8 cellular contexts compared by ENCODE assay signal in genomic region chr12:21941522-21942376, GRCh38. TPM values are rescaled to one million over a fixed set of nuclear protein-coding genes. Genes with fewer than 3 reads are reported as not detected.
DNase-seq lines count a peak whose midpoint lies in the region; ATAC-seq and TF ChIP-seq lines count a peak whose summit lies in the region.

No MANE protein-coding gene starts in this region.

- no peaks in the 10 kb centered on the region for H3K36me3 Mint-ChIP-seq in activated T-helper 1 cell treated with anti-CD3 and anti-CD28 coated beads, Interleukin-12 subunit alpha, Interleukin-12 subunit beta, Interleukin-2, Interleukin-4 antibody, amounts not matched to agents 30 ng/mL and 10 ng/mL and 1 ng/mL, durations not matched to agents 14 hours and 24 hours and 36 hours (ENCODE audit: low read depth)

- H4K20me1 ChIP-seq in PC-9 (ENCODE audit: insufficient read depth), result no peaks in the 10 kb centered on the region

- H3K4me3 Mint-ChIP-seq in activated T-helper 1 cell treated with anti-CD3 and anti-CD28 coated beads, Interleukin-12 subunit alpha, Interleukin-12 subunit beta, Interleukin-2, Interleukin-4 antibody, amounts not matched to agents 30 ng/mL and 10 ng/mL and 1 ng/mL, durations not matched to agents 14 hours and 24 hours and 36 hours, result peak overlapping the region; percentile 29

- peaks cover 17% of the 10 kb centered on the region for H3K4me1 Mint-ChIP-seq in activated T-helper 1 cell treated with anti-CD3 and anti-CD28 coated beads, Interleukin-12 subunit alpha, Interleukin-12 subunit beta, Interleukin-2, Interleukin-4 antibody, amounts not matched to agents 30 ng/mL and 10 ng/mL and 1 ng/mL, durations not matched to agents 14 hours and 24 hours and 36 hours (ENCODE audit: low read depth)

- H3K27me3 Mint-ChIP-seq in activated T-helper 1 cell treated with anti-CD3 and anti-CD28 coated beads, Interleukin-12 subunit alpha, Interleukin-12 subunit beta, Interleukin-2, Interleukin-4 antibody, amounts not matched to agents 30 ng/mL and 10 ng/mL and 1 ng/mL, durations not matched to agents 14 hours and 24 hours and 36 hours (ENCODE audit: insufficient read depth), result peaks cover 49% of the 10 kb centered on the region

- H3K9me3 Mint-ChIP-seq in activated T-helper 1 cell treated with anti-CD3 and anti-CD28 coated beads, Interleukin-12 subunit alpha, Interleukin-12 subunit beta, Interleukin-2, Interleukin-4 antibody, amounts not matched to agents 30 ng/mL and 10 ng/mL and 1 ng/mL, durations not matched to agents 14 hours and 24 hours and 36 hours, result peaks cover 3% of the 10 kb centered on the region

- BruUV-seq in PC-9 (replicated peaks; lab: Mats Ljungman, UMichigan), result no TSS peak

- TF ChIP-seq CTCF in PC-9 (conservative IDR thresholded peaks at IDR 0.05), result no peak

- H3K9me3 ChIP-seq in PC-9 (ENCODE audit: insufficient read depth, low read depth), result no peaks in the 10 kb centered on the region

- H3F3A ChIP-seq in PC-9 (ENCODE audit: insufficient read depth, low read depth), result no peaks in the 10 kb centered on the region

- H3K36me3 ChIP-seq in PC-9 (ENCODE audit: low read depth), result no peaks in the 10 kb centered on the region

- ATAC-seq in left cardiac atrium (peak; percentile 82 to 87), esophagus mucosa (no peak)

- H3K4me1 ChIP-seq in PC-9 (replicated peaks; ENCODE audit: insufficient read depth), result no peaks in the 10 kb centered on the region

- H2AFZ ChIP-seq in PC-9, result no peak overlapping the region

- no peak overlapping the region for H3K27ac ChIP-seq in PC-9

- no peak overlapping the region for H3K4me2 ChIP-seq in PC-9

- H3K4me3 ChIP-seq in GM08714 (ENCODE audit: low read length) (peak overlapping the region; percentile 29; the same call in 1 of the 2 replicates), PC-9 (no peak overlapping the region)

- DNase-seq in activated T-helper 1 cell treated with anti-CD3 and anti-CD28 coated beads, Interleukin-12 subunit alpha, Interleukin-12 subunit beta, Interleukin-2, Interleukin-4 antibody, amounts not matched to agents 30 ng/mL and 10 ng/mL and 1 ng/mL, durations not matched to agents 14 hours and 24 hours and 36 hours (ENCODE audit: low spot score), result no peak
- peak; percentile 76 for DNase-seq in left cardiac atrium
- peak in 6 of 10 donors; percentile 8 to 81 (median 47) for DNase-seq in posterior cingulate gyrus
- no peak for DNase-seq in NCI-H2107 (lab: John Stamatoyannopoulos, UW)
- no peak for DNase-seq in NCI-H345 treated with DMSO at 0.1 percent for 48 hours (lab: John Stamatoyannopoulos, UW; ENCODE audit: unreplicated experiment)
- no peak for DNase-seq in PC-9

- CTCF ChIA-PET in PC-9 (lab: Charles Lee), result no interaction called here

- POLR2A ChIA-PET in PC-9 (lab: Charles Lee; ENCODE audit: unreplicated experiment), result no interaction called here

- H3K79me2 ChIP-seq in PC-9 (ENCODE audit: low read depth), result no peaks in the 10 kb centered on the region

- H3K27ac Mint-ChIP-seq in activated T-helper 1 cell treated with anti-CD3 and anti-CD28 coated beads, Interleukin-12 subunit alpha, Interleukin-12 subunit beta, Interleukin-2, Interleukin-4 antibody, amounts not matched to agents 30 ng/mL and 10 ng/mL and 1 ng/mL, durations not matched to agents 14 hours and 24 hours and 36 hours, result no peak overlapping the region

- intact Hi-C loops in activated T-helper 1 cell treated with anti-CD3 and anti-CD28 coated beads, Interleukin-12 subunit alpha, Interleukin-12 subunit beta, Interleukin-2, Interleukin-4 antibody, amounts not matched to agents 30 ng/mL and 10 ng/mL and 1 ng/mL, durations not matched to agents 14 hours and 24 hours and 36 hours (cut with micrococcal nuclease), result loop anchor here (5.0 kb wide), 1 partner anchor 164 kb away; no protein-coding TSS in a partner anchor
- intact Hi-C loops in left cardiac atrium (cut with DNase I), result loop anchor here in 1 of 2 donors (2.0 to 10.0 kb wide), 2 partner anchors 107 to 165 kb away; no protein-coding TSS in a partner anchor
- intact Hi-C loops in posterior cingulate gyrus (cut with DNase I), result no loop called here
- intact Hi-C loops in PC-9 (cut with micrococcal nuclease; ENCODE audit: unreplicated experiment), result no loop called here

- no peaks in the 10 kb centered on the region for H3K9me2 ChIP-seq in PC-9 (ENCODE audit: insufficient read depth)

- H3K27me3 ChIP-seq in PC-9 (ENCODE audit: insufficient read depth, low read depth), result no peaks in the 10 kb centered on the region

RNA-seq across cellular contexts. Expression of gene ABCC9, which starts 0.5 kb away (rescaled TPM):
- not detected in 2 replicates for total RNA-seq in activated T-helper 1 cell treated with anti-CD3 and anti-CD28 coated beads, Interleukin-12 subunit alpha, Interleukin-12 subunit beta, Interleukin-2, Interleukin-4 antibody, amounts not matched to agents 30 ng/mL and 10 ng/mL and 1 ng/mL, durations not matched to agents 14 hours and 24 hours and 36 hours
- total RNA-seq in left cardiac atrium (10 to 100 TPM; 44.6 to 46.7 TPM), PC-9 (2021) (0.07 and 0.08 TPM in 2 replicates), esophagus mucosa (3.0 TPM)

Comparison
In these comparisons a context has a peak if more than half of its experiments do, and no peak if none do; other contexts are left out.
1. DNase-seq: peak in left cardiac atrium (single experiment) and posterior cingulate gyrus (6 of 10); none in activated T-helper 1 cell treated with anti-CD3 and anti-CD28 coated beads, Interleukin-12 subunit alpha, Interleukin-12 subunit beta, Interleukin-2, Interleukin-4 antibody, amounts not matched to agents 30 ng/mL and 10 ng/mL and 1 ng/mL, durations not matched to agents 14 hours and 24 hours and 36 hours (single experiment), NCI-H2107 (single experiment), NCI-H345 treated with DMSO at 0.1 percent for 48 hours (single experiment) and PC-9 (0 of 2).
2. RNA of gene ABCC9, which starts 0.5 kb away (total RNA-seq): 44.6 to 46.7 TPM in left cardiac atrium; 3.0 TPM in esophagus mucosa (single experiment), 0.07 to 0.08 TPM in PC-9 and not detected in activated T-helper 1 cell treated with anti-CD3 and anti-CD28 coated beads, Interleukin-12 subunit alpha, Interleukin-12 subunit beta, Interleukin-2, Interleukin-4 antibody, amounts not matched to agents 30 ng/mL and 10 ng/mL and 1 ng/mL, durations not matched to agents 14 hours and 24 hours and 36 hours; every median in the first group is over 10 times any median in the second.